40 cellular contexts compared by ENCODE assay signal in genomic region chr4:159476886-159477285, GRCh38.
"Had no signal": no experiment of that assay in that cellular context is flagged by ENCODE, and none has a peak within 500 bp of the region (broad histone marks: within the 10 kb centered on the region; RNA-seq: fewer than 3 reads in every experiment).

No MANE protein-coding gene starts in this region.

- H3K4me1 Mint-ChIP-seq: activated naive CD4-positive, alpha-beta T cell treated with anti-CD3 and anti-CD28 coated beads, Interleukin-2, amount 10 ng/mL, durations not matched to agents 7 days and 5 days; activated naive CD4-positive, alpha-beta T cell treated with anti-CD3 and anti-CD28 coated beads, Interleukin-2, amount 50 U/mL, for 24 hours; activated naive CD8-positive, alpha-beta T cell treated with anti-CD3 and anti-CD28 coated beads for 36 hours; activated naive CD8-positive, alpha-beta T cell treated with anti-CD3 and anti-CD28 coated beads, Interleukin-2, amount 10 ng/mL, durations not matched to agents 7 days and 5 days; activated naive CD8-positive, alpha-beta T cell treated with anti-CD3 and anti-CD28 coated beads, Interleukin-2, amount 50 U/mL, for 24 hours; activated T-helper 17 cell treated with anti-CD3 and anti-CD28 coated beads, Interleukin-2, amount 50 U/mL, for 72 hours; brain; central memory CD8-positive, alpha-beta T cell had no signal

- H3K36me3 Mint-ChIP-seq: activated naive CD4-positive, alpha-beta T cell treated with anti-CD3 and anti-CD28 coated beads, Interleukin-2, amount 10 ng/mL, durations not matched to agents 7 days and 5 days; activated naive CD4-positive, alpha-beta T cell treated with anti-CD3 and anti-CD28 coated beads, Interleukin-2, amount 50 U/mL, for 24 hours; activated naive CD4-positive, alpha-beta T cell treated with anti-CD3 and anti-CD28 coated beads, Interleukin-2, amount 50 U/mL, for 72 hours; activated naive CD8-positive, alpha-beta T cell; activated naive CD8-positive, alpha-beta T cell treated with anti-CD3 and anti-CD28 coated beads for 36 hours; activated naive CD8-positive, alpha-beta T cell treated with anti-CD3 and anti-CD28 coated beads, Interleukin-2, amount 10 ng/mL, durations not matched to agents 7 days and 5 days; brain had no signal

- H3K9me3 ChIP-seq: adrenal gland, ascending aorta, body of pancreas, breast epithelium had no signal

- H3K36me3 ChIP-seq: adrenal gland, ascending aorta, breast epithelium, cardiac muscle cell had no signal

- H3K4me3 Mint-ChIP-seq: activated naive CD4-positive, alpha-beta T cell treated with anti-CD3 and anti-CD28 coated beads for 36 hours; activated naive CD4-positive, alpha-beta T cell treated with anti-CD3 and anti-CD28 coated beads, Interleukin-2, amount 10 ng/mL, durations not matched to agents 7 days and 5 days; activated naive CD4-positive, alpha-beta T cell treated with anti-CD3 and anti-CD28 coated beads, Interleukin-2, amount 50 U/mL, for 24 hours; activated naive CD8-positive, alpha-beta T cell; activated naive CD8-positive, alpha-beta T cell treated with anti-CD3 and anti-CD28 coated beads for 36 hours; activated naive CD8-positive, alpha-beta T cell treated with anti-CD3 and anti-CD28 coated beads, Interleukin-2, amount 10 ng/mL, durations not matched to agents 7 days and 5 days; activated naive CD8-positive, alpha-beta T cell treated with anti-CD3 and anti-CD28 coated beads, Interleukin-2, amount 50 U/mL, for 24 hours; activated T-cell treated with anti-CD3 and anti-CD28 coated beads, Interleukin-2, amount 50 U/mL, for 24 hours; activated T-cell treated with anti-CD3 and anti-CD28 coated beads, Interleukin-2, amount 50 U/mL, for 4 hours; activated T-cell treated with anti-CD3 and anti-CD28 coated beads, Interleukin-2, amount 50 U/mL, for 72 hours; activated T-helper 1 cell treated with anti-CD3 and anti-CD28 coated beads, Interleukin-12 subunit alpha, Interleukin-12 subunit beta, Interleukin-2, Interleukin-4 antibody, amounts not matched to agents 30 ng/mL and 10 ng/mL and 1 ng/mL, durations not matched to agents 14 hours and 24 hours and 36 hours; activated T-helper 17 cell treated with anti-CD3 and anti-CD28 coated beads, Interleukin-2, amount 50 U/mL, for 72 hours; brain; central memory CD8-positive, alpha-beta T cell had no signal

- DNase-seq: activated effector memory CD4-positive, alpha-beta T cell treated with anti-CD3 and anti-CD28 coated beads, Interleukin-2, amount 50 U/mL, for 16 hours; activated effector memory CD4-positive, alpha-beta T cell treated with Interleukin-2 at 50 U/mL for 16 hours; activated gamma-delta T cell; activated gamma-delta T cell treated with Interleukin-2 at 50 U/mL for 16 hours; activated naive CD4-positive, alpha-beta T cell; activated naive CD4-positive, alpha-beta T cell treated with anti-CD3 and anti-CD28 coated beads for 36 hours; activated naive CD4-positive, alpha-beta T cell treated with anti-CD3 and anti-CD28 coated beads, Interleukin-2, amount 10 ng/mL, durations not matched to agents 7 days and 5 days; activated naive CD4-positive, alpha-beta T cell treated with anti-CD3 and anti-CD28 coated beads, Interleukin-2, amount 50 U/mL, for 16 hours; activated naive CD4-positive, alpha-beta T cell treated with Interleukin-2 at 50 U/mL for 16 hours; activated naive CD8-positive, alpha-beta T cell treated with anti-CD3 and anti-CD28 coated beads for 36 hours; activated naive CD8-positive, alpha-beta T cell treated with anti-CD3 and anti-CD28 coated beads, Interleukin-2, amount 10 ng/mL, durations not matched to agents 7 days and 5 days; activated naive CD8-positive, alpha-beta T cell treated with anti-CD3 and anti-CD28 coated beads, Interleukin-2, amount 50 U/mL, for 24 hours; activated T-cell treated with anti-CD3 and anti-CD28 coated beads for 4 hours; activated T-cell treated with anti-CD3 and anti-CD28 coated beads, Interleukin-2, amount 50 U/mL, for 1 hour; activated T-cell treated with anti-CD3 and anti-CD28 coated beads, Interleukin-2, amount 50 U/mL, for 24 hours; activated T-cell treated with anti-CD3 and anti-CD28 coated beads, Interleukin-2, amount 50 U/mL, for 4 hours; activated T-cell treated with anti-CD3 and anti-CD28 coated beads, Interleukin-2, amount 50 U/mL, for 48 hours; activated T-cell treated with anti-CD3 and anti-CD28 coated beads, Interleukin-2, amount 50 U/mL, for 72 hours; adrenal gland; amniotic stem cell; amygdala; anterior cingulate cortex; aorta; body of pancreas; caudate nucleus; central memory CD4-positive, alpha-beta T cell; cerebellar nuclear complex had no signal

- H3K4me3 ChIP-seq: adrenal gland, ascending aorta, body of pancreas, breast epithelium, cardiac muscle cell had no signal

- H3K9me3 Mint-ChIP-seq: activated naive CD4-positive, alpha-beta T cell treated with anti-CD3 and anti-CD28 coated beads for 36 hours; activated naive CD4-positive, alpha-beta T cell treated with anti-CD3 and anti-CD28 coated beads, Interleukin-2, amount 10 ng/mL, durations not matched to agents 7 days and 5 days; activated naive CD4-positive, alpha-beta T cell treated with anti-CD3 and anti-CD28 coated beads, Interleukin-2, amount 50 U/mL, for 24 hours; activated naive CD4-positive, alpha-beta T cell treated with anti-CD3 and anti-CD28 coated beads, Interleukin-2, amount 50 U/mL, for 72 hours; activated naive CD8-positive, alpha-beta T cell treated with anti-CD3 and anti-CD28 coated beads for 36 hours; activated naive CD8-positive, alpha-beta T cell treated with anti-CD3 and anti-CD28 coated beads, Interleukin-2, amount 50 U/mL, for 24 hours; activated T-cell treated with anti-CD3 and anti-CD28 coated beads, Interleukin-2, amount 50 U/mL, for 24 hours; activated T-cell treated with anti-CD3 and anti-CD28 coated beads, Interleukin-2, amount 50 U/mL, for 4 hours; activated T-cell treated with anti-CD3 and anti-CD28 coated beads, Interleukin-2, amount 50 U/mL, for 72 hours; activated T-helper 1 cell treated with anti-CD3 and anti-CD28 coated beads, Interleukin-12 subunit alpha, Interleukin-12 subunit beta, Interleukin-2, Interleukin-4 antibody, amounts not matched to agents 30 ng/mL and 10 ng/mL and 1 ng/mL, durations not matched to agents 14 hours and 24 hours and 36 hours; activated T-helper 17 cell treated with anti-CD3 and anti-CD28 coated beads, Interleukin-2, amount 50 U/mL, for 72 hours; activated T-helper 2 cell treated with anti-CD3 and anti-CD28 coated beads, Interferon-gamma antibody, Interleukin-2, Interleukin-4, amounts not matched to agents 10 μg/mL and 5 μg/mL and 100 μg/mL, durations not matched to agents 14 hours and 24 hours and 36 hours; central memory CD8-positive, alpha-beta T cell had no signal

- ATAC-seq: activated naive CD4-positive, alpha-beta T cell treated with anti-CD3 and anti-CD28 coated beads, Interleukin-2, amount 50 U/mL, for 72 hours; activated naive CD8-positive, alpha-beta T cell treated with anti-CD3 and anti-CD28 coated beads, Interleukin-2, amount 50 U/mL, for 24 hours; activated T-cell treated with anti-CD3 and anti-CD28 coated beads, Interleukin-2, amount 50 U/mL, for 4 hours; activated T-cell treated with anti-CD3 and anti-CD28 coated beads, Interleukin-2, amount 50 U/mL, for 72 hours; activated T-helper 17 cell treated with anti-CD3 and anti-CD28 coated beads, Interleukin-2, amount 50 U/mL, for 72 hours; body of pancreas had no signal

- H3K27me3 ChIP-seq: adrenal gland, ascending aorta, body of pancreas, breast epithelium, cardiac muscle cell had no signal

- FAIRE-seq: astrocyte, bronchial epithelial cell had no signal

- H3K27ac Mint-ChIP-seq: activated naive CD4-positive, alpha-beta T cell treated with anti-CD3 and anti-CD28 coated beads for 36 hours; activated naive CD4-positive, alpha-beta T cell treated with anti-CD3 and anti-CD28 coated beads, Interleukin-2, amount 10 ng/mL, durations not matched to agents 7 days and 5 days; activated naive CD4-positive, alpha-beta T cell treated with anti-CD3 and anti-CD28 coated beads, Interleukin-2, amount 50 U/mL, for 24 hours; activated naive CD4-positive, alpha-beta T cell treated with anti-CD3 and anti-CD28 coated beads, Interleukin-2, amount 50 U/mL, for 72 hours; activated naive CD8-positive, alpha-beta T cell; activated naive CD8-positive, alpha-beta T cell treated with anti-CD3 and anti-CD28 coated beads for 36 hours; activated naive CD8-positive, alpha-beta T cell treated with anti-CD3 and anti-CD28 coated beads, Interleukin-2, amount 10 ng/mL, durations not matched to agents 7 days and 5 days; activated naive CD8-positive, alpha-beta T cell treated with anti-CD3 and anti-CD28 coated beads, Interleukin-2, amount 50 U/mL, for 24 hours; activated T-cell treated with anti-CD3 and anti-CD28 coated beads, Interleukin-2, amount 50 U/mL, for 24 hours; activated T-cell treated with anti-CD3 and anti-CD28 coated beads, Interleukin-2, amount 50 U/mL, for 72 hours; activated T-helper 1 cell treated with anti-CD3 and anti-CD28 coated beads, Interleukin-12 subunit alpha, Interleukin-12 subunit beta, Interleukin-2, Interleukin-4 antibody, amounts not matched to agents 30 ng/mL and 10 ng/mL and 1 ng/mL, durations not matched to agents 14 hours and 24 hours and 36 hours; activated T-helper 17 cell treated with anti-CD3 and anti-CD28 coated beads, Interleukin-2, amount 50 U/mL, for 72 hours; activated T-helper 2 cell treated with anti-CD3 and anti-CD28 coated beads, Interferon-gamma antibody, Interleukin-2, Interleukin-4, amounts not matched to agents 10 μg/mL and 5 μg/mL and 100 μg/mL, durations not matched to agents 14 hours and 24 hours and 36 hours; brain had no signal

- H3K4me1 ChIP-seq: adrenal gland, ascending aorta, body of pancreas, breast epithelium had no signal

- H3K27ac ChIP-seq: adrenal gland, ascending aorta, body of pancreas, breast epithelium, cardiac muscle cell had no signal

- H3K27me3 Mint-ChIP-seq: activated naive CD4-positive, alpha-beta T cell treated with anti-CD3 and anti-CD28 coated beads, Interleukin-2, amount 10 ng/mL, durations not matched to agents 7 days and 5 days; activated naive CD4-positive, alpha-beta T cell treated with anti-CD3 and anti-CD28 coated beads, Interleukin-2, amount 50 U/mL, for 24 hours; activated naive CD8-positive, alpha-beta T cell treated with anti-CD3 and anti-CD28 coated beads, Interleukin-2, amount 50 U/mL, for 24 hours; central memory CD8-positive, alpha-beta T cell had no signal
